ENCODE assay signal across 3 cellular contexts in the genomic region with DNA sequence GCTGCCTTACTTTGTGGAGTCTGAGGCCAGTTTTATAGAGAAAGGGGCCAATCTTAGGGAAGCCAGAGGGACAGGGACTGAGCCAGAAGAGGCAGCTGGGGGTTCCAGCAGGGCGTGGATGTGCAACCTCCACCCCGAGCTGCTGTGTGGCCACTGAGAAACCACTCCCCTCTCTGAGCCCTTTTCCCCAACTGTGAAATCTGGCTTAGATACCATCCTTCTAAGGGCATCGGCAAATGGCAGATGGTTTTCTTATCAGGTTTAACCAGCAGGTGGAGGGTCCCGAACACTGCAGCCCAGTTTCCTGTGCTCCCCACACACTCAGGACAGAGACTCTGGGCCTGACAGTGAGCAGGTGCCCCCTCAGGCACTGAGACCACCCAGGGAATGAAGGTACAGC.
TF ChIP-seq lines count a peak whose summit lies in the region.

No MANE protein-coding gene starts in this region.

TF ChIP-seq in HepG2, 621 proteins besides CTCF, POLR2A, EP300 and RAD21:
- TF ChIP-seq, protein P1, sequence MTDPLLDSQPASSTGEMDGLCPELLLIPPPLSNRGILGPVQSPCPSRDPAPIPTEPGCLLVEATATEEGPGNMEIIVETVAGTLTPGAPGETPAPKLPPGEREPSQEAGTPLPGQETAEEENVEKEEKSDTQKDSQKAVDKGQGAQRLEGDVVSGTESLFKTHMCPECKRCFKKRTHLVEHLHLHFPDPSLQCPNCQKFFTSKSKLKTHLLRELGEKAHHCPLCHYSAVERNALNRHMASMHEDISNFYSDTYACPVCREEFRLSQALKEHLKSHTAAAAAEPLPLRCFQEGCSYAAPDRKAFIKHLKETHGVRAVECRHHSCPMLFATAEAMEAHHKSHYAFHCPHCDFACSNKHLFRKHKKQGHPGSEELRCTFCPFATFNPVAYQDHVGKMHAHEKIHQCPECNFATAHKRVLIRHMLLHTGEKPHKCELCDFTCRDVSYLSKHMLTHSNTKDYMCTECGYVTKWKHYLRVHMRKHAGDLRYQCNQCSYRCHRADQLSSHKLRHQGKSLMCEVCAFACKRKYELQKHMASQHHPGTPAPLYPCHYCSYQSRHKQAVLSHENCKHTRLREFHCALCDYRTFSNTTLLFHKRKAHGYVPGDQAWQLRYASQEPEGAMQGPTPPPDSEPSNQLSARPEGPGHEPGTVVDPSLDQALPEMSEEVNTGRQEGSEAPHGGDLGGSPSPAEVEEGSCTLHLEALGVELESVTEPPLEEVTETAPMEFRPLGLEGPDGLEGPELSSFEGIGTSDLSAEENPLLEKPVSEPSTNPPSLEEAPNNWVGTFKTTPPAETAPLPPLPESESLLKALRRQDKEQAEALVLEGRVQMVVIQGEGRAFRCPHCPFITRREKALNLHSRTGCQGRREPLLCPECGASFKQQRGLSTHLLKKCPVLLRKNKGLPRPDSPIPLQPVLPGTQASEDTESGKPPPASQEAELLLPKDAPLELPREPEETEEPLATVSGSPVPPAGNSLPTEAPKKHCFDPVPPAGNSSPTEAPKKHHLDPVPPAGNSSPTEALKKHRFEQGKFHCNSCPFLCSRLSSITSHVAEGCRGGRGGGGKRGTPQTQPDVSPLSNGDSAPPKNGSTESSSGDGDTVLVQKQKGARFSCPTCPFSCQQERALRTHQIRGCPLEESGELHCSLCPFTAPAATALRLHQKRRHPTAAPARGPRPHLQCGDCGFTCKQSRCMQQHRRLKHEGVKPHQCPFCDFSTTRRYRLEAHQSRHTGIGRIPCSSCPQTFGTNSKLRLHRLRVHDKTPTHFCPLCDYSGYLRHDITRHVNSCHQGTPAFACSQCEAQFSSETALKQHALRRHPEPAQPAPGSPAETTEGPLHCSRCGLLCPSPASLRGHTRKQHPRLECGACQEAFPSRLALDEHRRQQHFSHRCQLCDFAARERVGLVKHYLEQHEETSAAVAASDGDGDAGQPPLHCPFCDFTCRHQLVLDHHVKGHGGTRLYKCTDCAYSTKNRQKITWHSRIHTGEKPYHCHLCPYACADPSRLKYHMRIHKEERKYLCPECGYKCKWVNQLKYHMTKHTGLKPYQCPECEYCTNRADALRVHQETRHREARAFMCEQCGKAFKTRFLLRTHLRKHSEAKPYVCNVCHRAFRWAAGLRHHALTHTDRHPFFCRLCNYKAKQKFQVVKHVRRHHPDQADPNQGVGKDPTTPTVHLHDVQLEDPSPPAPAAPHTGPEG (CRISPR knock-in tag; IDR thresholded peaks at IDR 0.05): no peak
- TF ChIP-seq ZNF768 (CRISPR knock-in tag; IDR thresholded peaks at IDR 0.05): peak; percentile 82

TF ChIP-seq in H1, 55 proteins besides CTCF, POLR2A, EP300 and RAD21:
- TF ChIP-seq SRF (IDR thresholded peaks at IDR 0.05; ENCODE audit: low read depth, low read length) (no peak), RNF2 (IDR thresholded peaks at IDR 0.05; ENCODE audit: borderline replicate concordance, low read depth, low read length, missing control alignments, poor library complexity, severe bottlenecking) (no peak), CREB1 (IDR thresholded peaks at IDR 0.05) (no peak), KDM4A (IDR thresholded peaks at IDR 0.05; ENCODE audit: low read depth, low read length, severe bottlenecking) (no peak), BACH1 (IDR thresholded peaks at IDR 0.05; ENCODE audit: low read length) (no peak), SIX5 (IDR thresholded peaks at IDR 0.05; ENCODE audit: low read depth, low read length) (no peak), CEBPB (IDR thresholded peaks at IDR 0.05; ENCODE audit: low read depth, low read length) (no peak), SUZ12 (IDR thresholded peaks at IDR 0.05; ENCODE audit: low read length) (no peak), EGR1 (IDR thresholded peaks at IDR 0.05; ENCODE audit: borderline replicate concordance, low read depth, low read length) (no peak), KDM1A (IDR thresholded peaks at IDR 0.05; ENCODE audit: borderline replicate concordance, low read length) (no peak), RXRA (IDR thresholded peaks at IDR 0.05; ENCODE audit: insufficient read depth, low read depth, low read length) (no peak), TAF7 (optimal IDR thresholded peaks at IDR 0.05; ENCODE audit: borderline replicate concordance, low read depth, low read length) (no peak), TEAD4 (IDR thresholded peaks at IDR 0.05; ENCODE audit: low read depth, low read length) (no peak), HDAC2 (IDR thresholded peaks at IDR 0.05; ENCODE audit: borderline replicate concordance in 1 of 2, low read depth in 2 of 2, low read length in 2 of 2) (no peak), GABPA (IDR thresholded peaks at IDR 0.05; ENCODE audit: borderline replicate concordance, insufficient read depth, low read length) (no peak)
- TF ChIP-seq, protein P2, sequence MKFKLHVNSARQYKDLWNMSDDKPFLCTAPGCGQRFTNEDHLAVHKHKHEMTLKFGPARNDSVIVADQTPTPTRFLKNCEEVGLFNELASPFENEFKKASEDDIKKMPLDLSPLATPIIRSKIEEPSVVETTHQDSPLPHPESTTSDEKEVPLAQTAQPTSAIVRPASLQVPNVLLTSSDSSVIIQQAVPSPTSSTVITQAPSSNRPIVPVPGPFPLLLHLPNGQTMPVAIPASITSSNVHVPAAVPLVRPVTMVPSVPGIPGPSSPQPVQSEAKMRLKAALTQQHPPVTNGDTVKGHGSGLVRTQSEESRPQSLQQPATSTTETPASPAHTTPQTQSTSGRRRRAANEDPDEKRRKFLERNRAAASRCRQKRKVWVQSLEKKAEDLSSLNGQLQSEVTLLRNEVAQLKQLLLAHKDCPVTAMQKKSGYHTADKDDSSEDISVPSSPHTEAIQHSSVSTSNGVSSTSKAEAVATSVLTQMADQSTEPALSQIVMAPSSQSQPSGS (IDR thresholded peaks at IDR 0.05; ENCODE audit: low read length): no peak
- TF ChIP-seq, protein P3, sequence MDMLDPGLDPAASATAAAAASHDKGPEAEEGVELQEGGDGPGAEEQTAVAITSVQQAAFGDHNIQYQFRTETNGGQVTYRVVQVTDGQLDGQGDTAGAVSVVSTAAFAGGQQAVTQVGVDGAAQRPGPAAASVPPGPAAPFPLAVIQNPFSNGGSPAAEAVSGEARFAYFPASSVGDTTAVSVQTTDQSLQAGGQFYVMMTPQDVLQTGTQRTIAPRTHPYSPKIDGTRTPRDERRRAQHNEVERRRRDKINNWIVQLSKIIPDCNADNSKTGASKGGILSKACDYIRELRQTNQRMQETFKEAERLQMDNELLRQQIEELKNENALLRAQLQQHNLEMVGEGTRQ (IDR thresholded peaks at IDR 0.05; ENCODE audit: low read length): no peak
- TF ChIP-seq, protein P4, sequence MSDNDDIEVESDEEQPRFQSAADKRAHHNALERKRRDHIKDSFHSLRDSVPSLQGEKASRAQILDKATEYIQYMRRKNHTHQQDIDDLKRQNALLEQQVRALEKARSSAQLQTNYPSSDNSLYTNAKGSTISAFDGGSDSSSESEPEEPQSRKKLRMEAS (IDR thresholded peaks at IDR 0.05): no peak

TF ChIP-seq in WTC11, 78 proteins besides CTCF, POLR2A, EP300 and RAD21:
- TF ChIP-seq, protein P5, sequence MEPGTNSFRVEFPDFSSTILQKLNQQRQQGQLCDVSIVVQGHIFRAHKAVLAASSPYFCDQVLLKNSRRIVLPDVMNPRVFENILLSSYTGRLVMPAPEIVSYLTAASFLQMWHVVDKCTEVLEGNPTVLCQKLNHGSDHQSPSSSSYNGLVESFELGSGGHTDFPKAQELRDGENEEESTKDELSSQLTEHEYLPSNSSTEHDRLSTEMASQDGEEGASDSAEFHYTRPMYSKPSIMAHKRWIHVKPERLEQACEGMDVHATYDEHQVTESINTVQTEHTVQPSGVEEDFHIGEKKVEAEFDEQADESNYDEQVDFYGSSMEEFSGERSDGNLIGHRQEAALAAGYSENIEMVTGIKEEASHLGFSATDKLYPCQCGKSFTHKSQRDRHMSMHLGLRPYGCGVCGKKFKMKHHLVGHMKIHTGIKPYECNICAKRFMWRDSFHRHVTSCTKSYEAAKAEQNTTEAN (CRISPR knock-in tag; IDR thresholded peaks at IDR 0.05): no peak
- TF ChIP-seq ETV6 (CRISPR knock-in tag; IDR thresholded peaks at IDR 0.05) (no peak), JAZF1 (CRISPR knock-in tag; IDR thresholded peaks at IDR 0.05) (no peak), NR3C1 (CRISPR knock-in tag; conservative IDR thresholded peaks at IDR 0.05; ENCODE audit: low read depth) (no peak), ZNF121 (CRISPR knock-in tag; IDR thresholded peaks at IDR 0.05) (no peak), ZNF232 (CRISPR knock-in tag; IDR thresholded peaks at IDR 0.05) (no peak), ZNF263 (CRISPR knock-in tag; IDR thresholded peaks at IDR 0.05; ENCODE audit: low read depth) (no peak), HMGA2 (CRISPR knock-in tag; IDR thresholded peaks at IDR 0.05) (no peak), MXD4 (CRISPR knock-in tag; IDR thresholded peaks at IDR 0.05; ENCODE audit: borderline replicate concordance) (no peak), NR2C2 (CRISPR knock-in tag; IDR thresholded peaks at IDR 0.05) (no peak)
- TF ChIP-seq, protein P6, sequence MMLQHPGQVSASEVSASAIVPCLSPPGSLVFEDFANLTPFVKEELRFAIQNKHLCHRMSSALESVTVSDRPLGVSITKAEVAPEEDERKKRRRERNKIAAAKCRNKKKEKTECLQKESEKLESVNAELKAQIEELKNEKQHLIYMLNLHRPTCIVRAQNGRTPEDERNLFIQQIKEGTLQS (CRISPR knock-in tag; conservative IDR thresholded peaks at IDR 0.05): no peak
